8 cellular contexts compared by ENCODE assay signal in the genomic region with DNA sequence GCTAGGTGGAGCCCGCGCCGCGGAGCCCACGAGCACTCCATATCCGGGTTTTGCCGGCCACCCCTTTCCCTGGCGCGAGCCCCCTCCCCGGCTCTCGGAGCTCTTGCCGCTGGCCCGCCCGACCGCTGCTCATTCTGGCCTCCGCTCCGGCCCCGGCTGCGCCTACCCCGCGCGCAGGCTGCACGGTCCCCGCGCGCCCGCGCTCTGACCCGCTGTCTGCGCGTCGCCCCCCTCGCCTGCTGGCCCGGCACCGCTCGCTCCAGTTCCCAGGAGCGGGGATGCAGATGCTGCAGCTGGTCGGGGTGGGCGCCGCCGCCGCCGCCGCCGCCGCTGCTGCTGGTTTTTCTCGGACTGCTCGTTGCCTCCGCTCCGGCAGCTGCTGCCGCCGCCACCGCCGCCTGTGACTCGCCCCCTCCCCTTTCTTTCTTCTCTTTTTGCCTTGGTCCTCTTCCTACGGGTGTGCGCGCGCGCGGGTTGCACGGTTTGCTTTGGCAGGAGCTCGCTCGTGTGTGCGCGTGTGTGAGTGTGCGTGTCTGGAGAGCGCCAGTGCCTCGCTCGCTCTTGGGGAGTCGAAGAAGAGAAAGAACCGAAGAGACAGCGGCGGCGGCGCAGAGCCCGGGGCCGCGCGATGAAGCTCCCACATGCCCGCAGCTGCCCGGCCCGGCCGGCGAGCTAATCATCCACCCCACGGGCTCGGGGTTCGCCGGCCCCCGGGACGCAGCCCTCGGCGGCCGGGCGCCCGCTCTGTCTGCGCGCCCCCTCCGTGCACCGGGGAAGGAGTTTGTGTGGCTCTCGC. TPM values are rescaled to one million over a fixed set of nuclear protein-coding genes. Genes with fewer than 3 reads are reported as not detected.
A peak's percentile ranks its signal among the peaks of the same experiment; 100 is the strongest.
DNase-seq lines count a peak whose midpoint lies in the region; ATAC-seq and TF ChIP-seq lines count a peak whose summit lies in the region.

A gene (plus strand): TSS at position 132 of the 796 bp plus-strand sequence.

- intact Hi-C loops in MCF 10A (cut with micrococcal nuclease) (loop anchor here (5.0 to 10.0 kb wide), 3 partner anchors 264 to 1444 kb away; no protein-coding TSS in a partner anchor), spleen (cut with DNase I; ENCODE audit: low total_unique reads) (no loop called here)

- TF ChIP-seq POLR2A in spleen (IDR thresholded peaks at IDR 0.05): no peak

- H3K27ac Mint-ChIP-seq in MCF 10A (ENCODE audit: low read depth, unreplicated experiment): no peak within 1 kb of the TSS

- no peaks in the 10 kb centered on the region for H3K9me3 Mint-ChIP-seq in MCF 10A (ENCODE audit: unreplicated experiment)

- H3K36me3 Mint-ChIP-seq in MCF 10A (ENCODE audit: insufficient read depth, unreplicated experiment): no peaks in the 10 kb centered on the region

- H3K4me3 ChIP-seq in spleen: peak within 1 kb of the TSS in 7 of 8 donors; percentile 13 to 60 (median 27)

- CTCF ChIA-PET in MCF 10A (lab: Yijun Ruan, JAX): interaction anchor here (0.6 to 1.0 kb wide), 3 partner anchors 393 to 1443 kb away, joined by 3 read pairs; no protein-coding TSS in a partner anchor

- H3K4me1 ChIP-seq in spleen: peaks cover 0 to 31% (median 6%) of the 10 kb centered on the region in 6 donors

- no peak within 1 kb of the TSS for H3K27ac ChIP-seq in spleen

- POLR2A ChIA-PET in MCF 10A (lab: Yijun Ruan, JAX): interaction anchor here (0.6 to 1.1 kb wide), 3 partner anchors 10 to 757 kb away, joined by 3 to 5 read pairs (median 3); no protein-coding TSS in a partner anchor

- TF ChIP-seq CTCF in MCF 10A (IDR thresholded peaks at IDR 0.05; ENCODE audit: unreplicated experiment) (no peak), spleen (IDR thresholded peaks at IDR 0.05 in 8 of 11, conservative IDR thresholded peaks at IDR 0.05 in 3 of 11) (no peak)

- peaks cover 0 to 14% (median 0%) of the 10 kb centered on the region in 8 donors for H3K9me3 ChIP-seq in spleen

- peak; percentile 48 for DNase-seq in COLO668 (lab: John Stamatoyannopoulos, UW; ENCODE audit: unreplicated experiment)
- DNase-seq in NCI-H146 (lab: John Stamatoyannopoulos, UW): peak; percentile 94
- DNase-seq in MCF 10A (ENCODE audit: unreplicated experiment): peak; percentile 38
- peak; percentile 45 for DNase-seq in iris pigment epithelial cell (ENCODE audit: low read depth)
- peak; percentile 71 for DNase-seq in spleen
- no peak for DNase-seq in foreskin melanocyte
- DNase-seq in left lobe of liver (ENCODE audit: low spot score): no peak

- WGBS in spleen, 5 donors: 1 to 4% (median 2%) methylated on average over 52 to 101 of the region's 101 CpGs

- peaks cover 22% of the 10 kb centered on the region for H3K4me1 Mint-ChIP-seq in MCF 10A (ENCODE audit: insufficient read depth, unreplicated experiment)

- no TSS peak for BruUV-seq in MCF 10A (replicated peaks; lab: Mats Ljungman, UMichigan)

- no peaks in the 10 kb centered on the region for H3K36me3 ChIP-seq in spleen

- ATAC-seq in HG03469 (IDR thresholded peaks at IDR 0.05; ENCODE audit: unreplicated experiment): no peak
- ATAC-seq in left lobe of liver: no peak

- peaks cover 8 to 65% (median 35%) of the 10 kb centered on the region in 7 donors for H3K27me3 ChIP-seq in spleen (replicated peaks in 1 of 7)

- peak within 1 kb of the TSS; percentile 79 for H3K4me3 Mint-ChIP-seq in MCF 10A (ENCODE audit: unreplicated experiment)

- H3K27me3 Mint-ChIP-seq in MCF 10A (ENCODE audit: insufficient read depth, unreplicated experiment): no peaks in the 10 kb centered on the region

RNA-seq across cellular contexts. Expression of the gene that starts here (rescaled TPM):
- total RNA-seq in MCF 10A (2022) (3.5 and 3.6 TPM in 2 replicates), spleen (under 1 TPM in 6 of 7 donors, not detected in 1; 0.27 to 0.92 (median 0.56) TPM), left lobe of liver (0.33 TPM)
- under 1 TPM; 0.09 to 0.22 (median 0.11) TPM for polyA plus RNA-seq in spleen

Comparison
In these comparisons a context has a peak if more than half of its experiments do, and no peak if none do; other contexts are left out.
1. Peak in DNase-seq and H3K4me3 ChIP-seq in spleen; RNA of the gene not detected or under 1 TPM.
2. DNase-seq: peak in COLO668 (single experiment), NCI-H146 (single experiment), MCF 10A (single experiment) and iris pigment epithelial cell (single experiment); none in foreskin melanocyte (single experiment) and left lobe of liver (single experiment).